ENCODE assay signal across 20 cellular contexts in genomic region chr2:207285451-207285771, GRCh38.
DNase-seq lines count a peak whose midpoint lies in the region; ATAC-seq and TF ChIP-seq lines count a peak whose summit lies in the region.
"Had no signal": no experiment of that assay in that cellular context is flagged by ENCODE, and none has a peak within 500 bp of the region (broad histone marks: within the 10 kb centered on the region; RNA-seq: fewer than 3 reads in every experiment).

No MANE protein-coding gene starts in this region.

- H3K36me3 Mint-ChIP-seq in activated CD8-positive, alpha-beta T cell treated with anti-CD3 and anti-CD28 coated beads for 36 hours (ENCODE audit: low read depth) = no peaks in the 10 kb centered on the region
- H3K36me3 Mint-ChIP-seq: natural killer cell treated with Interleukin-12 subunit alpha and Interleukin-12 subunit beta and Interleukin-15 and Interleukin-18, amount 100 ng/mL, for 72 hours had no signal

- POLR2A ChIA-PET in activated CD8-positive, alpha-beta T cell treated with anti-CD3 and anti-CD28 coated beads for 36 hours (lab: Charles Lee) = interaction anchor here (1.5 kb wide), 1 partner anchor 8 kb away, joined by 4 read pairs; no protein-coding TSS in a partner anchor

- peak overlapping the region; percentile 15 for H2AFZ ChIP-seq in neuronal stem cell (ENCODE audit: low read length)
- H2AFZ ChIP-seq: hepatocyte had no signal

- no peaks in the 10 kb centered on the region for H3K27me3 Mint-ChIP-seq in activated CD8-positive, alpha-beta T cell treated with anti-CD3 and anti-CD28 coated beads for 36 hours

- H2BK120ac ChIP-seq in neuronal stem cell (ENCODE audit: low read depth, low read length) = no peak overlapping the region

- no peak overlapping the region for H3K27ac Mint-ChIP-seq in activated CD8-positive, alpha-beta T cell treated with anti-CD3 and anti-CD28 coated beads for 36 hours
- H3K27ac Mint-ChIP-seq: natural killer cell treated with Interleukin-12 subunit alpha and Interleukin-12 subunit beta and Interleukin-15 and Interleukin-18, amount 100 ng/mL, for 72 hours; progenitor cell of endocrine pancreas had no signal

- H3K4ac ChIP-seq in neuronal stem cell (ENCODE audit: low read length) = no peak overlapping the region

- H2AK5ac ChIP-seq in neuronal stem cell (ENCODE audit: low read depth, low read length) = no peak overlapping the region

- no peak overlapping the region for H4K8ac ChIP-seq in neuronal stem cell (ENCODE audit: low read depth, low read length)

- no peak overlapping the region for H3K4me2 ChIP-seq in neuronal stem cell (ENCODE audit: insufficient read depth, low read length, poor library complexity, severe bottlenecking)
- H3K4me2 ChIP-seq: hepatocyte had no signal

- no peak overlapping the region for H3K18ac ChIP-seq in neuronal stem cell (ENCODE audit: low read length)

- CTCF ChIA-PET in activated CD8-positive, alpha-beta T cell treated with anti-CD3 and anti-CD28 coated beads for 36 hours (lab: Charles Lee) = interaction anchor here (1.0 to 1.6 kb wide), 2 partner anchors 44 to 485 kb away, joined by 3 to 5 read pairs; no protein-coding TSS in a partner anchor

- no peak overlapping the region for H3K4me3 Mint-ChIP-seq in activated CD8-positive, alpha-beta T cell treated with anti-CD3 and anti-CD28 coated beads for 36 hours
- H3K4me3 Mint-ChIP-seq: central memory CD8-positive, alpha-beta T cell had no signal

- no peaks in the 10 kb centered on the region for H3K9me3 ChIP-seq in neuronal stem cell (replicated peaks in 1 of 2; ENCODE audit: control insufficient read depth in 2 of 2, insufficient read depth in 1 of 2, low read depth in 1 of 2, low read length in 2 of 2)
- no peaks in the 10 kb centered on the region for H3K9me3 ChIP-seq in ovary
- H3K9me3 ChIP-seq: thoracic aorta had no signal

- H3K14ac ChIP-seq in neuronal stem cell (ENCODE audit: low read length) = no peak overlapping the region

- no peak overlapping the region for H2BK15ac ChIP-seq in neuronal stem cell (ENCODE audit: low read length)

- no peak overlapping the region for H4K91ac ChIP-seq in neuronal stem cell (ENCODE audit: low read depth, low read length, poor library complexity)

- no peak overlapping the region for H3K9ac ChIP-seq in neuronal stem cell (ENCODE audit: low read depth, low read length, poor library complexity)

- DNase-seq in Right ventricle myocardium superior (no peak), cardiac septum (ENCODE audit: low spot score) (no peak), neuronal stem cell (ENCODE audit: low spot score) (no peak), ovary (no peak), NCI-H1694 (lab: John Stamatoyannopoulos, UW) (no peak)
- DNase-seq in activated CD8-positive, alpha-beta T cell treated with anti-CD3 and anti-CD28 coated beads for 36 hours = peak; percentile 5
- DNase-seq: effector CD4-positive, alpha-beta T cell; GDM1; kidney; mesendoderm; NCI-H748 treated with DMSO at 0.1 percent for 48 hours had no signal

- peaks cover 36% of the 10 kb centered on the region for H3K4me1 Mint-ChIP-seq in activated CD8-positive, alpha-beta T cell treated with anti-CD3 and anti-CD28 coated beads for 36 hours (ENCODE audit: low read depth)

- H3K27ac ChIP-seq in neuronal stem cell (replicated peaks; ENCODE audit: low read length) = no peak overlapping the region
- no peak overlapping the region for H3K27ac ChIP-seq in ovary
- H3K27ac ChIP-seq: hepatocyte, thoracic aorta had no signal

- no peak overlapping the region for H2BK5ac ChIP-seq in neuronal stem cell (ENCODE audit: low read length)

- TF ChIP-seq EP300 in ovary (IDR thresholded peaks at IDR 0.05) = no peak

- H3K4me1 ChIP-seq in neuronal stem cell (ENCODE audit: control insufficient read depth in 2 of 2, insufficient read depth in 1 of 2, low read depth in 1 of 2, low read length in 2 of 2) (peaks cover 2 to 20% of the 10 kb centered on the region in 2 donors), ovary (ENCODE audit: insufficient read depth) (no peaks in the 10 kb centered on the region)

- ATAC-seq in Right ventricle myocardium superior (ENCODE audit: poor library complexity) = peak; percentile 11
- ATAC-seq in HG02610 (IDR thresholded peaks at IDR 0.05; ENCODE audit: unreplicated experiment) = peak; percentile 35
- no peak for ATAC-seq in activated CD8-positive, alpha-beta T cell treated with anti-CD3 and anti-CD28 coated beads for 36 hours
- no peak for ATAC-seq in HG03457 (IDR thresholded peaks at IDR 0.05; ENCODE audit: unreplicated experiment)
- ATAC-seq: HepG2, Panc1 had no signal

- no peaks in the 10 kb centered on the region for H3K9me3 Mint-ChIP-seq in activated CD8-positive, alpha-beta T cell treated with anti-CD3 and anti-CD28 coated beads for 36 hours
- H3K9me3 Mint-ChIP-seq: central memory CD8-positive, alpha-beta T cell; natural killer cell treated with Interleukin-12 subunit alpha and Interleukin-12 subunit beta and Interleukin-15 and Interleukin-18, amount 100 ng/mL, for 72 hours had no signal

- no peak for TF ChIP-seq POLR2A in ovary (IDR thresholded peaks at IDR 0.05)

- H3K36me3 ChIP-seq in neuronal stem cell (replicated peaks in 1 of 2; ENCODE audit: control insufficient read depth in 2 of 2, insufficient read depth in 2 of 2, low read length in 2 of 2) = no peaks in the 10 kb centered on the region
- no peaks in the 10 kb centered on the region for H3K36me3 ChIP-seq in ovary
- H3K36me3 ChIP-seq: thoracic aorta had no signal

- TF ChIP-seq CTCF in activated CD8-positive, alpha-beta T cell treated with anti-CD3 and anti-CD28 coated beads for 36 hours (IDR thresholded peaks at IDR 0.05) = no peak
- TF ChIP-seq CTCF in ovary (IDR thresholded peaks at IDR 0.05) = no peak

- no peaks in the 10 kb centered on the region for H3K27me3 ChIP-seq in neuronal stem cell (ENCODE audit: control insufficient read depth in 3 of 3, insufficient read depth in 3 of 3, low read depth in 1 of 3, low read length in 3 of 3)
- no peaks in the 10 kb centered on the region for H3K27me3 ChIP-seq in ovary

- no CpG with 5 or more reads among the region's 4 CpGs for WGBS in neuronal stem cell (ENCODE audit: extremely low coverage in 2 of 2, insufficient read length in 2 of 2, insufficient replicate concordance in 1 of 2), 2 donors
- WGBS in ovary, 3 donors = 45 to 66% (median 51%) methylated on average over 4 of the region's 4 CpGs

- H2BK12ac ChIP-seq in neuronal stem cell (ENCODE audit: low read length) = no peak overlapping the region

- H3K4me3 ChIP-seq in neuronal stem cell (ENCODE audit: low read length in 2 of 2) (no peak overlapping the region), ovary (no peak overlapping the region)
- H3K4me3 ChIP-seq: hepatocyte, thoracic aorta had no signal

- intact Hi-C loops in Right ventricle myocardium superior (cut with DNase I) (loop anchor here (2.0 kb wide), 1 partner anchor 49 kb away; no protein-coding TSS in a partner anchor), cardiac septum (cut with DNase I) (no loop called here), ovary (cut with DNase I) (no loop called here)
- intact Hi-C loops in activated CD8-positive, alpha-beta T cell treated with anti-CD3 and anti-CD28 coated beads for 36 hours (cut with micrococcal nuclease) = no loop called here

- H3K79me1 ChIP-seq in neuronal stem cell (ENCODE audit: low read depth, low read length) = no peaks in the 10 kb centered on the region

- H3K23ac ChIP-seq in neuronal stem cell (ENCODE audit: low read depth, low read length, poor library complexity) = no peak overlapping the region

Comparison
In these comparisons a context has a peak if more than half of its experiments do, and no peak if none do; other contexts are left out.
1. ATAC-seq: peak in Right ventricle myocardium superior (single experiment) and HG02610 (single experiment); none in activated CD8-positive, alpha-beta T cell treated with anti-CD3 and anti-CD28 coated beads for 36 hours (single experiment) and HG03457 (single experiment).